27 cellular contexts compared by ENCODE assay signal in genomic region chr5:34719029-34719428, GRCh38.
DNase-seq lines count a peak whose midpoint lies in the region; ATAC-seq and TF ChIP-seq lines count a peak whose summit lies in the region.
"Had no signal": no experiment of that assay in that cellular context is flagged by ENCODE, and none has a peak within 500 bp of the region (broad histone marks: within the 10 kb centered on the region; RNA-seq: fewer than 3 reads in every experiment).

No MANE protein-coding gene starts in this region.

- no peak for TF ChIP-seq CTCF in smooth muscle cell (IDR thresholded peaks at IDR 0.05; ENCODE audit: borderline replicate concordance, insufficient read depth, poor library complexity, severe bottlenecking)

- peaks cover 77% of the 10 kb centered on the region for H3K79me2 ChIP-seq in smooth muscle cell (ENCODE audit: low read depth)

- H3K9ac ChIP-seq in HUES48 (ENCODE audit: low read depth, low read length), result no peak overlapping the region
- H3K9ac ChIP-seq in smooth muscle cell (ENCODE audit: low read depth), result no peak overlapping the region
- H3K9ac ChIP-seq: BLaER1 treated with 17β-estradiol and CSF1 and Interleukin-3, amounts not matched to agents 10 nM and 100 nM had no signal

- 94% methylated on average over 8 of the region's 8 CpGs for WGBS in smooth muscle cell (ENCODE audit: low lambda C conversion rate)

- DNase-seq in cerebellum (ENCODE audit: low spot score) (peak; percentile 35), lung microvascular endothelial cell (ENCODE audit: low read depth in 2 of 2) (peak; percentile 52 to 68), smooth muscle cell (lab: John Stamatoyannopoulos, UW; ENCODE audit: unreplicated experiment) (no peak), NCI-H1417 treated with DMSO at 0.1 percent for 48 hours (lab: John Stamatoyannopoulos, UW) (no peak)
- DNase-seq: activated CD4-positive, alpha-beta T cell treated with anti-CD3 and anti-CD28 coated beads, Interleukin-2, amount 50 U/mL, for 48 hours; activated CD8-positive, alpha-beta memory T cell treated with anti-CD3 and anti-CD28 coated beads, Interleukin-2, amount 50 U/mL, for 4 hours; activated naive CD4-positive, alpha-beta T cell treated with anti-CD3 and anti-CD28 coated beads, Interleukin-2, amount 10 ng/mL, durations not matched to agents 7 days and 5 days; amygdala; DMS79; effector memory CD8-positive, alpha-beta T cell; esophagus squamous epithelium; foreskin melanocyte; immature natural killer cell; naive B cell; NCI-H1105; NCI-H2029 treated with DMSO at 0.1 percent for 48 hours; NCI-H226; NCI-H69; T-helper 1 cell had no signal

- H3K4me2 ChIP-seq in smooth muscle cell, result no peak overlapping the region

- H3K9me3 ChIP-seq in HUES48 (ENCODE audit: control insufficient read depth, insufficient read depth, low read length), result no peaks in the 10 kb centered on the region
- H3K9me3 ChIP-seq in smooth muscle cell (replicated peaks; ENCODE audit: low read depth), result no peaks in the 10 kb centered on the region
- H3K9me3 ChIP-seq: esophagus squamous epithelium, SJCRH30, tibial nerve had no signal

- peaks cover 62% of the 10 kb centered on the region for H4K20me1 ChIP-seq in smooth muscle cell (ENCODE audit: low read depth)

- H3K4me3 ChIP-seq in HUES48 (ENCODE audit: low read depth, low read length) (no peak overlapping the region), smooth muscle cell (no peak overlapping the region)
- H3K4me3 ChIP-seq: BLaER1 treated with 17β-estradiol and CSF1 and Interleukin-3, amounts not matched to agents 10 nM and 100 nM; coronary artery; esophagus squamous epithelium; SJCRH30; tibial nerve had no signal

- H3K27me3 ChIP-seq in HUES48 (ENCODE audit: control insufficient read depth, insufficient read depth, low read length) (no peaks in the 10 kb centered on the region), smooth muscle cell (ENCODE audit: low read depth) (no peaks in the 10 kb centered on the region)
- H3K27me3 ChIP-seq: BLaER1 treated with 17β-estradiol and CSF1 and Interleukin-3, amounts not matched to agents 10 nM and 100 nM; esophagus squamous epithelium; SJCRH30; tibial nerve had no signal

- H3K36me3 ChIP-seq in HUES48 (ENCODE audit: control insufficient read depth, insufficient read depth, low read length) (peaks cover 6% of the 10 kb centered on the region; the same call in 1 of the 2 replicates), smooth muscle cell (ENCODE audit: low read depth) (no peaks in the 10 kb centered on the region)
- H3K36me3 ChIP-seq: esophagus squamous epithelium had no signal

- H3K27ac ChIP-seq in HUES48 (ENCODE audit: low read depth, low read length) (peak overlapping the region; percentile 84), smooth muscle cell (ENCODE audit: low read depth) (peak overlapping the region; percentile 90)

- ATAC-seq in HG03196 (IDR thresholded peaks at IDR 0.05; ENCODE audit: unreplicated experiment) (no peak), GM19397 (IDR thresholded peaks at IDR 0.05; ENCODE audit: unreplicated experiment) (no peak)
- ATAC-seq: activated CD4-positive, CD25-positive, alpha-beta regulatory T cell treated with anti-CD3 and anti-CD28 coated beads, Interleukin-2, amount 50 U/mL, for 24 hours; effector memory CD8-positive, alpha-beta T cell had no signal

- H3K4me1 ChIP-seq in HUES48 (ENCODE audit: control insufficient read depth, insufficient read depth, low read length), result peaks cover 34% of the 10 kb centered on the region
- H3K4me1 ChIP-seq in smooth muscle cell (ENCODE audit: low read depth), result peaks cover 11% of the 10 kb centered on the region

- no peak overlapping the region for H2AFZ ChIP-seq in smooth muscle cell (ENCODE audit: low read depth)

- H3F3A ChIP-seq in smooth muscle cell (ENCODE audit: low read depth), result peaks cover 43% of the 10 kb centered on the region

Comparison
In these comparisons a context has a peak if more than half of its experiments do, and no peak if none do; other contexts are left out.
1. DNase-seq: peak in cerebellum (single experiment) and lung microvascular endothelial cell (2 of 2); none in smooth muscle cell (single experiment) and NCI-H1417 treated with DMSO at 0.1 percent for 48 hours (single experiment).